15 cellular contexts compared by ENCODE assay signal in genomic region chr3:138950701-138951100, GRCh38. TPM values are rescaled to one million over a fixed set of nuclear protein-coding genes. Genes with fewer than 3 reads are reported as not detected.
DNase-seq lines count a peak whose midpoint lies in the region; ATAC-seq and TF ChIP-seq lines count a peak whose summit lies in the region.
"Had no signal": no experiment of that assay in that cellular context is flagged by ENCODE, and none has a peak within 500 bp of the region (broad histone marks: within the 10 kb centered on the region; RNA-seq: fewer than 3 reads in every experiment).

No MANE protein-coding gene starts in this region.

- no peak for DNase-seq in activated CD4-positive, alpha-beta memory T cell treated with anti-CD3 and anti-CD28 coated beads for 36 hours
- no peak for DNase-seq in activated CD4-positive, alpha-beta memory T cell treated with anti-CD3 and anti-CD28 coated beads, Interleukin-2, amount 10 ng/mL, durations not matched to agents 7 days and 5 days
- DNase-seq in immature natural killer cell (no peak), NCI-H446 (lab: John Stamatoyannopoulos, UW) (no peak), sigmoid colon (no peak)
- DNase-seq: activated CD4-positive, CD25-positive, alpha-beta regulatory T cell; Karpas-422; NCI-H446 treated with DMSO at 0.1 percent for 48 hours had no signal

- H3K4me1 ChIP-seq in skeletal muscle satellite cell (ENCODE audit: control insufficient read depth, insufficient read depth, low read length), result peaks cover 13% of the 10 kb centered on the region
- H3K4me1 ChIP-seq in sigmoid colon, result peaks cover 2 to 33% (median 31%) of the 10 kb centered on the region in 4 donors

- peak overlapping the region; percentile 0 for H3K4me3 Mint-ChIP-seq in activated CD4-positive, alpha-beta memory T cell treated with anti-CD3 and anti-CD28 coated beads for 36 hours
- no peak overlapping the region for H3K4me3 Mint-ChIP-seq in activated CD4-positive, alpha-beta memory T cell treated with anti-CD3 and anti-CD28 coated beads, Interleukin-2, amount 10 ng/mL, durations not matched to agents 7 days and 5 days
- peak overlapping the region; percentile 36 for H3K4me3 Mint-ChIP-seq in activated naive CD8-positive, alpha-beta T cell
- H3K4me3 Mint-ChIP-seq in immature natural killer cell, result peak overlapping the region in 3 of 5 donors; percentile 1 to 51 (median 19)

- H3K27ac ChIP-seq in sigmoid colon, result no peak overlapping the region
- H3K27ac ChIP-seq: A549, body of pancreas had no signal

- TF ChIP-seq POLR2A in sigmoid colon (IDR thresholded peaks at IDR 0.05), result no peak

- no peak for TF ChIP-seq CTCF in sigmoid colon (IDR thresholded peaks at IDR 0.05)

- H3K36me3 Mint-ChIP-seq in activated CD4-positive, alpha-beta memory T cell treated with anti-CD3 and anti-CD28 coated beads for 36 hours, result no peaks in the 10 kb centered on the region
- H3K36me3 Mint-ChIP-seq in activated CD4-positive, alpha-beta memory T cell treated with anti-CD3 and anti-CD28 coated beads, Interleukin-2, amount 10 ng/mL, durations not matched to agents 7 days and 5 days (ENCODE audit: low read depth), result peaks cover 5% of the 10 kb centered on the region
- no peaks in the 10 kb centered on the region for H3K36me3 Mint-ChIP-seq in activated naive CD8-positive, alpha-beta T cell
- H3K36me3 Mint-ChIP-seq in immature natural killer cell, result no peaks in the 10 kb centered on the region

- POLR2A ChIA-PET in activated CD4-positive, alpha-beta memory T cell treated with anti-CD3 and anti-CD28 coated beads for 36 hours (lab: Charles Lee), result no interaction called here
- POLR2A ChIA-PET in activated CD4-positive, alpha-beta memory T cell treated with anti-CD3 and anti-CD28 coated beads, Interleukin-2, amount 10 ng/mL, durations not matched to agents 7 days and 5 days (lab: Charles Lee), result no interaction called here

- WGBS in sigmoid colon, 2 donors, result 85 to 92% methylated on average over 8 of the region's 8 CpGs

- peaks cover 20% of the 10 kb centered on the region for H3K4me1 Mint-ChIP-seq in activated CD4-positive, alpha-beta memory T cell treated with anti-CD3 and anti-CD28 coated beads for 36 hours (ENCODE audit: low read depth)
- peaks cover 18% of the 10 kb centered on the region for H3K4me1 Mint-ChIP-seq in activated CD4-positive, alpha-beta memory T cell treated with anti-CD3 and anti-CD28 coated beads, Interleukin-2, amount 10 ng/mL, durations not matched to agents 7 days and 5 days
- peaks cover 20% of the 10 kb centered on the region for H3K4me1 Mint-ChIP-seq in activated naive CD8-positive, alpha-beta T cell (ENCODE audit: low read depth)
- peaks cover 19 to 25% of the 10 kb centered on the region in 2 donors for H3K4me1 Mint-ChIP-seq in immature natural killer cell

- intact Hi-C loops in activated CD4-positive, alpha-beta memory T cell treated with anti-CD3 and anti-CD28 coated beads for 36 hours (cut with micrococcal nuclease), result loop anchor here (1.0 kb wide), 1 partner anchor 14 kb away; no protein-coding TSS in a partner anchor
- intact Hi-C loops in sigmoid colon (cut with DNase I), result no loop called here

- no peak for TF ChIP-seq EP300 in sigmoid colon (IDR thresholded peaks at IDR 0.05)

- H3K27ac Mint-ChIP-seq in activated CD4-positive, alpha-beta memory T cell treated with anti-CD3 and anti-CD28 coated beads for 36 hours, result no peak overlapping the region
- H3K27ac Mint-ChIP-seq in activated CD4-positive, alpha-beta memory T cell treated with anti-CD3 and anti-CD28 coated beads, Interleukin-2, amount 10 ng/mL, durations not matched to agents 7 days and 5 days, result no peak overlapping the region
- H3K27ac Mint-ChIP-seq in activated naive CD8-positive, alpha-beta T cell, result no peak overlapping the region
- H3K27ac Mint-ChIP-seq in immature natural killer cell, result no peak overlapping the region

- H3K9ac ChIP-seq in skeletal muscle satellite cell (ENCODE audit: low read depth, low read length), result no peak overlapping the region

- H3K27me3 ChIP-seq in skeletal muscle satellite cell (ENCODE audit: control insufficient read depth, insufficient read depth, low read length) (peaks cover 51% of the 10 kb centered on the region), sigmoid colon (peaks cover 51 to 100% (median 89%) of the 10 kb centered on the region in 3 donors)

- no peak overlapping the region for H3K4me3 ChIP-seq in skeletal muscle satellite cell (ENCODE audit: low read length)
- H3K4me3 ChIP-seq in sigmoid colon, result peak overlapping the region in 1 of 4 donors; percentile 45
- H3K4me3 ChIP-seq: A549, body of pancreas had no signal

- peak overlapping the region; percentile 75 for H3K4me2 ChIP-seq in skeletal muscle satellite cell (ENCODE audit: low read length)
- H3K4me2 ChIP-seq: A549 had no signal

- H3K9me3 ChIP-seq in skeletal muscle satellite cell (replicated peaks; ENCODE audit: low read length) (no peaks in the 10 kb centered on the region), sigmoid colon (no peaks in the 10 kb centered on the region)
- H3K9me3 ChIP-seq: A549, body of pancreas had no signal

- H3K9me3 Mint-ChIP-seq in activated CD4-positive, alpha-beta memory T cell treated with anti-CD3 and anti-CD28 coated beads for 36 hours, result no peaks in the 10 kb centered on the region
- no peaks in the 10 kb centered on the region for H3K9me3 Mint-ChIP-seq in activated CD4-positive, alpha-beta memory T cell treated with anti-CD3 and anti-CD28 coated beads, Interleukin-2, amount 10 ng/mL, durations not matched to agents 7 days and 5 days
- H3K9me3 Mint-ChIP-seq in activated naive CD8-positive, alpha-beta T cell (ENCODE audit: low read depth), result no peaks in the 10 kb centered on the region
- H3K9me3 Mint-ChIP-seq in immature natural killer cell, result peaks cover 0 to 3% (median 0%) of the 10 kb centered on the region in 6 donors

- ATAC-seq in GM18870 (IDR thresholded peaks at IDR 0.05; ENCODE audit: unreplicated experiment), result no peak
- ATAC-seq: A549 had no signal

- no peaks in the 10 kb centered on the region for H3K36me3 ChIP-seq in skeletal muscle satellite cell (ENCODE audit: insufficient read depth, low read length)
- no peaks in the 10 kb centered on the region for H3K36me3 ChIP-seq in sigmoid colon

- CTCF ChIA-PET in activated CD4-positive, alpha-beta memory T cell treated with anti-CD3 and anti-CD28 coated beads for 36 hours (lab: Charles Lee), result interaction anchor here (1.1 to 4.6 kb wide), 5 partner anchors 10 to 869 kb away, joined by 4 to 39 read pairs (median 6); no protein-coding TSS in a partner anchor
- CTCF ChIA-PET in activated CD4-positive, alpha-beta memory T cell treated with anti-CD3 and anti-CD28 coated beads, Interleukin-2, amount 10 ng/mL, durations not matched to agents 7 days and 5 days (lab: Charles Lee), result interaction anchor here (0.9 to 1.6 kb wide), 3 partner anchors 15 to 28 kb away, joined by 3 to 13 read pairs (median 3); no protein-coding TSS in a partner anchor

- H3K27me3 Mint-ChIP-seq in activated CD4-positive, alpha-beta memory T cell treated with anti-CD3 and anti-CD28 coated beads for 36 hours, result peaks cover 49% of the 10 kb centered on the region
- H3K27me3 Mint-ChIP-seq in activated CD4-positive, alpha-beta memory T cell treated with anti-CD3 and anti-CD28 coated beads, Interleukin-2, amount 10 ng/mL, durations not matched to agents 7 days and 5 days, result peaks cover 59% of the 10 kb centered on the region
- peaks cover 36% of the 10 kb centered on the region for H3K27me3 Mint-ChIP-seq in activated naive CD8-positive, alpha-beta T cell
- peaks cover 24 to 31% (median 28%) of the 10 kb centered on the region in 3 donors for H3K27me3 Mint-ChIP-seq in immature natural killer cell (ENCODE audit: low read depth in 3 of 3)

RNA-seq across cellular contexts. Expression of gene FOXL2NB, which starts 3.7 kb away (rescaled TPM):
- not detected for total RNA-seq in activated CD4-positive, alpha-beta memory T cell treated with anti-CD3 and anti-CD28 coated beads for 36 hours
- not detected for total RNA-seq in activated CD4-positive, alpha-beta memory T cell treated with anti-CD3 and anti-CD28 coated beads, Interleukin-2, amount 10 ng/mL, durations not matched to agents 7 days and 5 days
- not detected for polyA plus RNA-seq in immature natural killer cell
- total RNA-seq in skeletal muscle satellite cell (2012; rRNA removed), result under 0.01 TPM in 1 of 2 replicates, not detected in the other
- not detected for total RNA-seq in sigmoid colon
- polyA plus RNA-seq in sigmoid colon, result under 1 TPM in 1 of 3 donors, not detected in 2; under 0.01 TPM

RNA-seq across cellular contexts. Expression of gene FOXL2, which starts 3.8 kb away (rescaled TPM):
- total RNA-seq in activated CD4-positive, alpha-beta memory T cell treated with anti-CD3 and anti-CD28 coated beads for 36 hours, result not detected
- total RNA-seq in activated CD4-positive, alpha-beta memory T cell treated with anti-CD3 and anti-CD28 coated beads, Interleukin-2, amount 10 ng/mL, durations not matched to agents 7 days and 5 days, result not detected
- polyA plus RNA-seq in immature natural killer cell (not detected), sigmoid colon (not detected)
- total RNA-seq in skeletal muscle satellite cell (2012; rRNA removed), result under 0.01 and 0.25 TPM in 2 replicates
- not detected for total RNA-seq in sigmoid colon

RNA-seq across cellular contexts. Expression of gene PRR23A, which starts 55.4 kb away (rescaled TPM):
- total RNA-seq in activated CD4-positive, alpha-beta memory T cell treated with anti-CD3 and anti-CD28 coated beads for 36 hours, result not detected
- not detected for total RNA-seq in activated CD4-positive, alpha-beta memory T cell treated with anti-CD3 and anti-CD28 coated beads, Interleukin-2, amount 10 ng/mL, durations not matched to agents 7 days and 5 days
- not detected for polyA plus RNA-seq in immature natural killer cell
- total RNA-seq in skeletal muscle satellite cell (2012; rRNA removed), result not detected in 2 replicates
- total RNA-seq in sigmoid colon, result not detected
- polyA plus RNA-seq in sigmoid colon, result not detected
- total RNA-seq: body of pancreas, frontal cortex had no signal
- polyA plus RNA-seq: A549, keratinocyte had no signal
